In the genomic region with DNA sequence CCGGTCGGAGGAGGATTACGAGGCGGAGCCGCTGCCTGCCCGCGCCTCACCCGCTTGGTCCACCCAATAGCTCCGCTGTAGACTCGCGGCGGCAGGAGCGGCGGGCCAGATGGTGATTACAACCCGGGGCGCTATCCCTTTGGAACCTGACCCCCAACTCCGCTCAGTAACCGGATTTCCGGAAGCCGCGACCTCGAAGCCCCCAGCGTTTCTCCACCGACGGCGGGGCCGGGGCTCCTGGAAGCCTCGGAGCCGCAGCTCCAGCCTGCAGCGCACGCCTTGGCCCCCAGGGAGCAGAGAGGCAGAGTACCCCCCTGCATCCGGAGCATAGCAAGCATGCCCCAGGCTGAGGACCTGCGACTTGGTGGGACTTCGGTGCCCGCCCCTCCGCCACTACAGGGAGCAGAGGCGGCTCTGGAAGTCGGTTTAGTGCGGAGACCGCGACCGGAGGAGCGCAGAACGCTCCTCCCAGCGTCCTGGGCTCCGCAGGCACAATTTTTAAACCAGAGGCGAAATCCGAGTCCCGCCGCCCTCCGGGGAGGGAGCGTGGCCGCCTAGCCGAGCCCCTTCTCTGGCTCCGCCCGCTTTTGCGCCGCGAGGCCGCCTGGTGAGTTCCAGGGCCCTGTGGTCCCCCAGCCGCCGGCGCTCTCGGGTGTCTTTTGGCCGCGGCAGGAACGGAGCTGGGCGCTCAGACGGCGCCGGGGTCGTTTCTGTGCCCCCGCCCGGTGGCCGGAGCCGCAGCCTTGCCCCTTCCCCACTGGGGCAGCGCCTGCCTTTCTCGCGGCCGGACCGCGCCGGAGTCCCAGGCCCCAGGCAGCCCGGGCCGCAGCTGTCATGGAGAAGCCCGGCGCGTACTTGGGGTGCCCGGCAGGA, we compare ENCODE assay signal across 1 cellular context.
TF ChIP-seq lines count a peak whose summit lies in the region.

No MANE protein-coding gene starts in this region.

TF ChIP-seq in A549, 52 proteins besides CTCF, POLR2A, EP300 and RAD21 (continued from another document):
- TF ChIP-seq, protein P1, sequence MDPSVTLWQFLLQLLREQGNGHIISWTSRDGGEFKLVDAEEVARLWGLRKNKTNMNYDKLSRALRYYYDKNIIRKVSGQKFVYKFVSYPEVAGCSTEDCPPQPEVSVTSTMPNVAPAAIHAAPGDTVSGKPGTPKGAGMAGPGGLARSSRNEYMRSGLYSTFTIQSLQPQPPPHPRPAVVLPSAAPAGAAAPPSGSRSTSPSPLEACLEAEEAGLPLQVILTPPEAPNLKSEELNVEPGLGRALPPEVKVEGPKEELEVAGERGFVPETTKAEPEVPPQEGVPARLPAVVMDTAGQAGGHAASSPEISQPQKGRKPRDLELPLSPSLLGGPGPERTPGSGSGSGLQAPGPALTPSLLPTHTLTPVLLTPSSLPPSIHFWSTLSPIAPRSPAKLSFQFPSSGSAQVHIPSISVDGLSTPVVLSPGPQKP (IDR thresholded peaks at IDR 0.05; ENCODE audit: low read depth, low read length): no peak
- TF ChIP-seq KDM1A (IDR thresholded peaks at IDR 0.05; ENCODE audit: low read depth): no peak
- no peak for TF ChIP-seq KDM5A (IDR thresholded peaks at IDR 0.05)
- TF ChIP-seq BHLHE40 (IDR thresholded peaks at IDR 0.05; ENCODE audit: low read depth, low read length): no peak
- TF ChIP-seq PHF8 (IDR thresholded peaks at IDR 0.05; ENCODE audit: borderline replicate concordance, low read depth): no peak
- TF ChIP-seq, protein P2, sequence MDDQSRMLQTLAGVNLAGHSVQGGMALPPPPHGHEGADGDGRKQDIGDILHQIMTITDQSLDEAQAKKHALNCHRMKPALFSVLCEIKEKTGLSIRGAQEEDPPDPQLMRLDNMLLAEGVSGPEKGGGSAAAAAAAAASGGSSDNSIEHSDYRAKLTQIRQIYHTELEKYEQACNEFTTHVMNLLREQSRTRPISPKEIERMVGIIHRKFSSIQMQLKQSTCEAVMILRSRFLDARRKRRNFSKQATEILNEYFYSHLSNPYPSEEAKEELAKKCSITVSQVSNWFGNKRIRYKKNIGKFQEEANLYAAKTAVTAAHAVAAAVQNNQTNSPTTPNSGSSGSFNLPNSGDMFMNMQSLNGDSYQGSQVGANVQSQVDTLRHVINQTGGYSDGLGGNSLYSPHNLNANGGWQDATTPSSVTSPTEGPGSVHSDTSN (IDR thresholded peaks at IDR 0.05): no peak
- no peak for TF ChIP-seq RARB (CRISPR knock-in tag; IDR thresholded peaks at IDR 0.05)
- TF ChIP-seq ZC3H11A (IDR thresholded peaks at IDR 0.05): no peak
